Comparison of ENCODE assay signal across 13 cellular contexts in genomic region chr5:137206030-137206715, GRCh38.
DNase-seq lines count a peak whose midpoint lies in the region; ATAC-seq and TF ChIP-seq lines count a peak whose summit lies in the region.
"Had no signal": no experiment of that assay in that cellular context is flagged by ENCODE, and none has a peak within 500 bp of the region (broad histone marks: within the 10 kb centered on the region; RNA-seq: fewer than 3 reads in every experiment).

No MANE protein-coding gene starts in this region.

- H3K36me3 ChIP-seq in cardiac muscle cell (no peaks in the 10 kb centered on the region), left ventricle myocardium inferior (no peaks in the 10 kb centered on the region)
- H3K36me3 ChIP-seq in CD8-positive, alpha-beta T cell (ENCODE audit: insufficient read depth, low read length): no peaks in the 10 kb centered on the region
- H3K36me3 ChIP-seq: adrenal gland, uterus had no signal

- H3K9me3 Mint-ChIP-seq in CD8-positive, alpha-beta T cell: no peaks in the 10 kb centered on the region
- no peaks in the 10 kb centered on the region for H3K9me3 Mint-ChIP-seq in stimulated activated effector memory CD8-positive, alpha-beta T cell treated with anti-CD3 and anti-CD28 coated beads, Interleukin-12 subunit alpha, Interleukin-12 subunit beta, amount 100 ng/mL, for 72 hours

- no peak for ATAC-seq in CD8-positive, alpha-beta T cell
- ATAC-seq in stimulated activated effector memory CD8-positive, alpha-beta T cell treated with anti-CD3 and anti-CD28 coated beads, Interleukin-12 subunit alpha, Interleukin-12 subunit beta, amount 100 ng/mL, for 72 hours: no peak
- ATAC-seq: effector memory CD8-positive, alpha-beta T cell had no signal

- H3K27me3 ChIP-seq in cardiac muscle cell (peaks cover 7% of the 10 kb centered on the region), left ventricle myocardium inferior (ENCODE audit: low read depth) (no peaks in the 10 kb centered on the region)
- no peaks in the 10 kb centered on the region for H3K27me3 ChIP-seq in CD8-positive, alpha-beta T cell (ENCODE audit: insufficient read depth, low read length)
- H3K27me3 ChIP-seq: adrenal gland, uterus had no signal

- POLR2A ChIA-PET in CD8-positive, alpha-beta T cell (lab: Charles Lee): no interaction called here

- H3K27ac Mint-ChIP-seq in CD8-positive, alpha-beta T cell: no peak overlapping the region
- H3K27ac Mint-ChIP-seq in stimulated activated effector memory CD8-positive, alpha-beta T cell treated with anti-CD3 and anti-CD28 coated beads, Interleukin-12 subunit alpha, Interleukin-12 subunit beta, amount 100 ng/mL, for 72 hours: no peak overlapping the region
- H3K27ac Mint-ChIP-seq: effector memory CD8-positive, alpha-beta T cell had no signal

- H3K4me1 ChIP-seq in cardiac muscle cell (ENCODE audit: low read depth) (peaks cover 16% of the 10 kb centered on the region), left ventricle myocardium inferior (peaks cover 11% of the 10 kb centered on the region)
- no peaks in the 10 kb centered on the region for H3K4me1 ChIP-seq in CD8-positive, alpha-beta T cell (ENCODE audit: insufficient read depth, low read length)
- H3K4me1 ChIP-seq: uterus had no signal

- peaks cover under 1% of the 10 kb centered on the region for H3K27me3 Mint-ChIP-seq in CD8-positive, alpha-beta T cell (ENCODE audit: low read depth)

- H3K4me3 Mint-ChIP-seq in CD8-positive, alpha-beta T cell: no peak overlapping the region
- H3K4me3 Mint-ChIP-seq in stimulated activated effector memory CD8-positive, alpha-beta T cell treated with anti-CD3 and anti-CD28 coated beads, Interleukin-12 subunit alpha, Interleukin-12 subunit beta, amount 100 ng/mL, for 72 hours: no peak overlapping the region
- H3K4me3 Mint-ChIP-seq: effector memory CD8-positive, alpha-beta T cell had no signal

- H3K36me3 Mint-ChIP-seq in CD8-positive, alpha-beta T cell: no peaks in the 10 kb centered on the region
- H3K36me3 Mint-ChIP-seq in stimulated activated effector memory CD8-positive, alpha-beta T cell treated with anti-CD3 and anti-CD28 coated beads, Interleukin-12 subunit alpha, Interleukin-12 subunit beta, amount 100 ng/mL, for 72 hours: no peaks in the 10 kb centered on the region

- H3K4me3 ChIP-seq in cardiac muscle cell: no peak overlapping the region
- no peak overlapping the region for H3K4me3 ChIP-seq in left ventricle myocardium inferior
- no peak overlapping the region for H3K4me3 ChIP-seq in fibroblast of pulmonary artery (replicated peaks; ENCODE audit: low read depth, low read length)
- no peak overlapping the region for H3K4me3 ChIP-seq in CD8-positive, alpha-beta T cell (ENCODE audit: low read depth, low read length)
- H3K4me3 ChIP-seq: adrenal gland, uterus had no signal

- CTCF ChIA-PET in CD8-positive, alpha-beta T cell (lab: Charles Lee): no interaction called here

- H3K27ac ChIP-seq in cardiac muscle cell (no peak overlapping the region), left ventricle myocardium inferior (replicated peaks) (no peak overlapping the region)
- no peak overlapping the region for H3K27ac ChIP-seq in CD8-positive, alpha-beta T cell (ENCODE audit: low read depth, low read length)
- H3K27ac ChIP-seq: adrenal gland, uterus had no signal

- DNase-seq in cardiac muscle cell (ENCODE audit: low read depth in 1 of 2, low spot score in 1 of 2) (peak; percentile 21 to 72), left ventricle myocardium inferior (no peak), NCI-H69 (lab: John Stamatoyannopoulos, UW) (peak; percentile 88), fibroblast of pulmonary artery (ENCODE audit: low read depth) (peak; percentile 13), NCI-H526 (lab: John Stamatoyannopoulos, UW) (no peak), MV-4-11 (lab: John Stamatoyannopoulos, UW) (no peak)
- no peak for DNase-seq in CD8-positive, alpha-beta T cell
- DNase-seq in stimulated activated effector memory CD8-positive, alpha-beta T cell treated with anti-CD3 and anti-CD28 coated beads, Interleukin-12 subunit alpha, Interleukin-12 subunit beta, amount 100 ng/mL, for 72 hours (ENCODE audit: low spot score in 2 of 2): no peak
- DNase-seq: activated T-cell treated with anti-CD3 and anti-CD28 coated beads for 4 hours; DND-41; effector memory CD8-positive, alpha-beta T cell; uterus had no signal

- intact Hi-C loops in left ventricle myocardium inferior (cut with micrococcal nuclease): no loop called here
- intact Hi-C loops in CD8-positive, alpha-beta T cell (cut with DNase I, micrococcal nuclease): no loop called here

- no peaks in the 10 kb centered on the region for H3K9me3 ChIP-seq in cardiac muscle cell (ENCODE audit: low read depth)
- H3K9me3 ChIP-seq in left ventricle myocardium inferior (replicated peaks): no peaks in the 10 kb centered on the region
- H3K9me3 ChIP-seq in CD8-positive, alpha-beta T cell (ENCODE audit: low read length): no peaks in the 10 kb centered on the region
- H3K9me3 ChIP-seq: adrenal gland, uterus had no signal

- no peaks in the 10 kb centered on the region for H3K4me1 Mint-ChIP-seq in CD8-positive, alpha-beta T cell (ENCODE audit: low read depth)
- H3K4me1 Mint-ChIP-seq in stimulated activated effector memory CD8-positive, alpha-beta T cell treated with anti-CD3 and anti-CD28 coated beads, Interleukin-12 subunit alpha, Interleukin-12 subunit beta, amount 100 ng/mL, for 72 hours: no peaks in the 10 kb centered on the region

- no peak for TF ChIP-seq CTCF in cardiac muscle cell (IDR thresholded peaks at IDR 0.05; ENCODE audit: low read depth, low read length)
- TF ChIP-seq CTCF in left ventricle myocardium inferior (IDR thresholded peaks at IDR 0.05; ENCODE audit: borderline replicate concordance): no peak
- TF ChIP-seq CTCF in fibroblast of pulmonary artery (IDR thresholded peaks at IDR 0.05; ENCODE audit: low read length, missing control alignments): no peak
- TF ChIP-seq CTCF in CD8-positive, alpha-beta T cell (IDR thresholded peaks at IDR 0.05): no peak

Comparison
In these comparisons a context has a peak if more than half of its experiments do, and no peak if none do; other contexts are left out.
1. DNase-seq: peak in cardiac muscle cell (2 of 2), NCI-H69 (single experiment) and fibroblast of pulmonary artery (single experiment); none in left ventricle myocardium inferior (single experiment), NCI-H526 (0 of 2), MV-4-11 (single experiment), CD8-positive, alpha-beta T cell (0 of 7) and stimulated activated effector memory CD8-positive, alpha-beta T cell treated with anti-CD3 and anti-CD28 coated beads, Interleukin-12 subunit alpha, Interleukin-12 subunit beta, amount 100 ng/mL, for 72 hours (0 of 2).